Comparison of ENCODE assay signal across 13 cellular contexts in the genomic region with DNA sequence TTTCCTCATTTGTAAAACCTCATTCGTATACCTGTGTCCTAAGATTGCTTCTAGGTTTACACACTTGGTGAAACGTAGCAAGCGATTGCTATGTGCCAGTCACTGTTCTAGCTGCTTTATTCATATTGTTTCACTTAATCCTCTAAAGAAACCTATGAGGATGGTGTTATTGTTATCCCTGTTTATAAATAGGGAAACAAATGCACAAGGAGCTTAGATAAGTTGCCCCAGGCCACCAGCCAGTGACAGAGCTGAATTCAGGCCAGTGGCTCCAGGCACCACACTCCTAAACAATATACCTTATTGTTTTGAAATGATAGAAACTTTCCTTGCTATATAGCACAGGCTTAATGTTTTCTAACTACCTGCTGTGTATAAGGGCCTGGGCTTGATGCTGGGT.
"Had no signal": no experiment of that assay in that cellular context is flagged by ENCODE, and none has a peak within 500 bp of the region (broad histone marks: within the 10 kb centered on the region; RNA-seq: fewer than 3 reads in every experiment).

No MANE protein-coding gene starts in this region.

- H3K4me3 ChIP-seq: esophagus squamous epithelium, prostate gland, tibial artery had no signal

- H3K27ac Mint-ChIP-seq: activated CD8-positive, alpha-beta memory T cell treated with anti-CD3 and anti-CD28 coated beads, Interleukin-2, amount 10 ng/mL, durations not matched to agents 7 days and 5 days; activated naive CD8-positive, alpha-beta T cell treated with anti-CD3 and anti-CD28 coated beads, Interleukin-2, amount 10 ng/mL, durations not matched to agents 7 days and 5 days had no signal

- DNase-seq: activated CD4-positive, alpha-beta T cell treated with anti-CD3 and anti-CD28 coated beads, Interleukin-2, amount 50 U/mL, for 4 hours; activated CD8-positive, alpha-beta memory T cell treated with anti-CD3 and anti-CD28 coated beads, Interleukin-2, amount 10 ng/mL, durations not matched to agents 7 days and 5 days; activated gamma-delta T cell; activated naive CD8-positive, alpha-beta T cell treated with anti-CD3 and anti-CD28 coated beads, Interleukin-2, amount 10 ng/mL, durations not matched to agents 7 days and 5 days; activated T-cell treated with anti-CD3 and anti-CD28 coated beads, Interleukin-2, amount 50 U/mL, for 48 hours; anterior cingulate cortex; esophagus squamous epithelium; naive thymus-derived CD8-positive, alpha-beta T cell; stimulated activated CD4-positive, alpha-beta T cell treated with anti-CD3 and anti-CD28 coated beads, Interleukin-15, amount 100 ng/mL, for 24 hours; stimulated activated CD4-positive, alpha-beta T cell treated with anti-CD3 and anti-CD28 coated beads, Interleukin-4, amount 100 ng/mL, for 24 hours; tibial artery had no signal

- H3K27me3 ChIP-seq: esophagus squamous epithelium, neutrophil, tibial artery had no signal

- H3K4me1 ChIP-seq: prostate gland had no signal

- H3K4me3 Mint-ChIP-seq: activated CD8-positive, alpha-beta memory T cell treated with anti-CD3 and anti-CD28 coated beads, Interleukin-2, amount 10 ng/mL, durations not matched to agents 7 days and 5 days; activated naive CD8-positive, alpha-beta T cell treated with anti-CD3 and anti-CD28 coated beads, Interleukin-2, amount 10 ng/mL, durations not matched to agents 7 days and 5 days; naive thymus-derived CD8-positive, alpha-beta T cell had no signal

- H3K27ac ChIP-seq: esophagus squamous epithelium, neutrophil, prostate gland had no signal

- H3K36me3 ChIP-seq: neutrophil, prostate gland had no signal

- H3K9me3 ChIP-seq: esophagus squamous epithelium, neutrophil, prostate gland, tibial artery had no signal

- H3K27me3 Mint-ChIP-seq: activated CD8-positive, alpha-beta memory T cell treated with anti-CD3 and anti-CD28 coated beads, Interleukin-2, amount 10 ng/mL, durations not matched to agents 7 days and 5 days; activated naive CD8-positive, alpha-beta T cell treated with anti-CD3 and anti-CD28 coated beads, Interleukin-2, amount 10 ng/mL, durations not matched to agents 7 days and 5 days; naive thymus-derived CD8-positive, alpha-beta T cell had no signal

- ATAC-seq: naive thymus-derived CD8-positive, alpha-beta T cell had no signal
